ENCODE assay signal across 9 cellular contexts in genomic region chr15:56916825-56917477, GRCh38. TPM values are rescaled to one million over a fixed set of nuclear protein-coding genes. Genes with fewer than 3 reads are reported as not detected.
A peak's percentile ranks its signal among the peaks of the same experiment; 100 is the strongest.
DNase-seq lines count a peak whose midpoint lies in the region; ATAC-seq and TF ChIP-seq lines count a peak whose summit lies in the region.
"Had no signal": no experiment of that assay in that cellular context is flagged by ENCODE, and none has a peak within 500 bp of the region (broad histone marks: within the 10 kb centered on the region; RNA-seq: fewer than 3 reads in every experiment).

No MANE protein-coding gene starts in this region.

- H3K4me1 Mint-ChIP-seq in CD8-positive, alpha-beta memory T cell: peaks cover 31 to 48% (median 35%) of the 10 kb centered on the region in 3 donors
- H3K4me1 Mint-ChIP-seq in endodermal cell (peaks cover 15% of the 10 kb centered on the region), osteocyte (ENCODE audit: unreplicated experiment) (peaks cover 37% of the 10 kb centered on the region)

- POLR2A ChIA-PET in CD8-positive, alpha-beta memory T cell (lab: Charles Lee): no interaction called here

- no peaks in the 10 kb centered on the region for H3K27me3 Mint-ChIP-seq in CD8-positive, alpha-beta memory T cell
- H3K27me3 Mint-ChIP-seq in endodermal cell (ENCODE audit: insufficient read depth) (peaks cover 5% of the 10 kb centered on the region), osteocyte (ENCODE audit: unreplicated experiment) (no peaks in the 10 kb centered on the region)

- H3K27ac ChIP-seq in CD8-positive, alpha-beta memory T cell (ENCODE audit: low read depth, low read length): peak overlapping the region; percentile 75
- no peak overlapping the region for H3K27ac ChIP-seq in endodermal cell (ENCODE audit: low read depth, low read length)

- H3K9me3 Mint-ChIP-seq in CD8-positive, alpha-beta memory T cell: no peaks in the 10 kb centered on the region
- peaks cover 6% of the 10 kb centered on the region for H3K9me3 Mint-ChIP-seq in endodermal cell
- no peaks in the 10 kb centered on the region for H3K9me3 Mint-ChIP-seq in osteocyte (ENCODE audit: unreplicated experiment)

- H3K36me3 Mint-ChIP-seq in CD8-positive, alpha-beta memory T cell: peaks cover 0 to 9% (median 0%) of the 10 kb centered on the region in 3 donors
- H3K36me3 Mint-ChIP-seq in endodermal cell (ENCODE audit: low read depth) (peaks cover 17% of the 10 kb centered on the region), osteocyte (ENCODE audit: unreplicated experiment) (peaks cover 9% of the 10 kb centered on the region)

- H3K27me3 ChIP-seq in CD8-positive, alpha-beta memory T cell (ENCODE audit: insufficient read depth, low read length, poor library complexity, severe bottlenecking): no peaks in the 10 kb centered on the region
- H3K27me3 ChIP-seq in NT2/D1 (ENCODE audit: insufficient read depth, insufficient read length) (peaks cover 7% of the 10 kb centered on the region), endodermal cell (ENCODE audit: control insufficient read depth, insufficient read depth, low read length, poor library complexity, severe bottlenecking) (no peaks in the 10 kb centered on the region)

- H3K4me3 Mint-ChIP-seq in CD8-positive, alpha-beta memory T cell: peak overlapping the region; percentile 79 to 95 (median 86)
- H3K4me3 Mint-ChIP-seq in endodermal cell (peak overlapping the region; percentile 83), osteocyte (ENCODE audit: unreplicated experiment) (peak overlapping the region; percentile 77)

- DNase-seq in CD8-positive, alpha-beta memory T cell: no peak
- no peak for DNase-seq in NT2/D1 (ENCODE audit: low read depth, low spot score)
- DNase-seq in endodermal cell: no peak
- DNase-seq in osteocyte (ENCODE audit: extremely low spot score, unreplicated experiment): no peak
- DNase-seq in RKO (ENCODE audit: low spot score): no peak
- no peak for DNase-seq in NCI-H2171 (lab: John Stamatoyannopoulos, UW)
- no peak for DNase-seq in amniotic stem cell (lab: John Stamatoyannopoulos, UW)
- DNase-seq: stimulated activated naive CD8-positive, alpha-beta T cell treated with anti-CD3 and anti-CD28 coated beads, Interleukin-15, Interleukin-2, amounts not matched to agents 100 U/mL and 50 U/mL, for 24 hours had no signal

- H3K9me3 ChIP-seq in CD8-positive, alpha-beta memory T cell (ENCODE audit: low read length): no peaks in the 10 kb centered on the region
- H3K9me3 ChIP-seq in NT2/D1 (ENCODE audit: insufficient read depth, low read length) (peaks cover 6% of the 10 kb centered on the region; the same call in 1 of the 2 replicates), endodermal cell (ENCODE audit: control insufficient read depth, low read length) (peaks cover 9% of the 10 kb centered on the region)

- no peak for TF ChIP-seq CTCF in endodermal cell (conservative IDR thresholded peaks at IDR 0.05)
- TF ChIP-seq CTCF in osteocyte (IDR thresholded peaks at IDR 0.05): no peak

- H3K4me1 ChIP-seq in CD8-positive, alpha-beta memory T cell (ENCODE audit: insufficient read depth, low read length): peaks cover 21% of the 10 kb centered on the region
- peaks cover 4% of the 10 kb centered on the region for H3K4me1 ChIP-seq in NT2/D1 (ENCODE audit: insufficient read depth, insufficient read length)
- peaks cover 2% of the 10 kb centered on the region for H3K4me1 ChIP-seq in endodermal cell (ENCODE audit: control insufficient read depth, insufficient read depth, low read length)

- no peak overlapping the region for H3K9ac ChIP-seq in NT2/D1 (ENCODE audit: insufficient read length, low read depth)
- no peak overlapping the region for H3K9ac ChIP-seq in endodermal cell (ENCODE audit: extremely low read depth, low read length, poor library complexity, severe bottlenecking)

- no peaks in the 10 kb centered on the region for H3K36me3 ChIP-seq in CD8-positive, alpha-beta memory T cell (ENCODE audit: insufficient read depth, low read length)
- H3K36me3 ChIP-seq in NT2/D1 (ENCODE audit: insufficient read depth, insufficient read length, low read length) (peaks cover 33% of the 10 kb centered on the region), endodermal cell (ENCODE audit: control insufficient read depth, insufficient read depth, low read length) (peaks cover 7% of the 10 kb centered on the region)

- CTCF ChIA-PET in CD8-positive, alpha-beta memory T cell (lab: Charles Lee): interaction anchor here (1.4 to 2.0 kb wide), 3 partner anchors 10 to 31 kb away, joined by 3 to 13 read pairs (median 6); no protein-coding TSS in a partner anchor

- peak overlapping the region in 5 of 8 donors; percentile 55 to 90 (median 85) for H3K27ac Mint-ChIP-seq in CD8-positive, alpha-beta memory T cell
- no peak overlapping the region for H3K27ac Mint-ChIP-seq in endodermal cell
- no peak overlapping the region for H3K27ac Mint-ChIP-seq in osteocyte (ENCODE audit: unreplicated experiment)

- peak overlapping the region; percentile 87 for H3K4me3 ChIP-seq in CD8-positive, alpha-beta memory T cell (ENCODE audit: low read length)
- peak overlapping the region; percentile 59 for H3K4me3 ChIP-seq in NT2/D1 (ENCODE audit: insufficient read length, low read depth)
- H3K4me3 ChIP-seq in endodermal cell (ENCODE audit: low read length): peak overlapping the region; percentile 93

- WGBS in endodermal cell (ENCODE audit: insufficient coverage in 1 of 2, insufficient read length in 1 of 2), 2 experiments: 93 to 95% methylated on average over 5 to 8 of the region's 8 CpGs

- no peak for ATAC-seq in HG02759 (IDR thresholded peaks at IDR 0.05; ENCODE audit: unreplicated experiment)
- ATAC-seq: stimulated activated naive CD8-positive, alpha-beta T cell treated with anti-CD3 and anti-CD28 coated beads, Interleukin-15, Interleukin-2, amounts not matched to agents 100 U/mL and 50 U/mL, for 24 hours had no signal

RNA-seq across cellular contexts. Expression of gene TCF12, which starts 1.5 kb away (rescaled TPM):
- 10 to 100 TPM; 69.9 to 79.2 TPM for total RNA-seq in CD8-positive, alpha-beta memory T cell
- polyA plus RNA-seq in CD8-positive, alpha-beta memory T cell: 54.3 TPM
- total RNA-seq in endodermal cell: 100 to 1,000 TPM; 103 to 121 TPM
- 385 TPM for polyA plus RNA-seq in endodermal cell (2013, experiment 1 of 2)
- 359 TPM for polyA plus RNA-seq in endodermal cell (2013, experiment 2 of 2)
- 164 and 170 TPM in 2 replicates for total RNA-seq in osteocyte

Comparison
In these comparisons a context has a peak if more than half of its experiments do, and no peak if none do; other contexts are left out.
1. H3K27ac Mint-ChIP-seq: peak in CD8-positive, alpha-beta memory T cell (5 of 8); none in endodermal cell (single experiment) and osteocyte (single experiment).
2. Peak in every context shown above with its lines, with median percentiles within 50 percentile points of each other: H3K4me3 ChIP-seq and H3K4me3 Mint-ChIP-seq.